In genomic region chr5:177473461-177473991, GRCh38 we compare ENCODE assay signal across 8 cellular contexts. TPM values are rescaled to one million over a fixed set of nuclear protein-coding genes. Genes with fewer than 3 reads are reported as not detected.
DNase-seq lines count a peak whose midpoint lies in the region; ATAC-seq and TF ChIP-seq lines count a peak whose summit lies in the region.

Gene DBN1 (minus strand): TSS chr5:177473634. CDS start chr5:177473521, 113 bp downstream.

- H3K4me1 ChIP-seq in duodenal mucosa (ENCODE audit: control insufficient read depth in 1 of 2, insufficient read depth in 2 of 2, low read length in 2 of 2) (peaks cover 15 to 17% of the 10 kb centered on the region in 2 donors), lower lobe of right lung (peaks cover 21% of the 10 kb centered on the region)

- H3K4me3 ChIP-seq in duodenal mucosa (ENCODE audit: low read depth in 1 of 2, low read length in 2 of 2) (peak within 1 kb of the TSS; percentile 56 to 62), lower lobe of right lung (peak within 1 kb of the TSS; percentile 69)

- H3K9me3 ChIP-seq in duodenal mucosa (ENCODE audit: control insufficient read depth in 1 of 2, low read length in 2 of 2) (no peaks in the 10 kb centered on the region), lower lobe of right lung (no peaks in the 10 kb centered on the region)

- H3K36me3 ChIP-seq in duodenal mucosa (ENCODE audit: control insufficient read depth in 1 of 2, insufficient read depth in 2 of 2, low read length in 2 of 2) (no peaks in the 10 kb centered on the region), lower lobe of right lung (no peaks in the 10 kb centered on the region)

- no peak for TF ChIP-seq CTCF in lower lobe of right lung (IDR thresholded peaks at IDR 0.05)

- DNase-seq in GDM1 (lab: John Stamatoyannopoulos, UW), result peak; percentile 33
- DNase-seq in HEK293T (ENCODE audit: extremely low spot score), result peak; percentile 88
- peak; percentile 47 for DNase-seq in RPMI8226
- DNase-seq in lower lobe of right lung, result no peak

- POLR2A ChIA-PET in HEK293T (lab: Yijun Ruan, JAX), result interaction anchor here (0.7 to 2.8 kb wide), 5 partner anchors 18 to 47 kb away, joined by 3 to 13 read pairs (median 5); partner anchors contain the start of genes DDX41 and GRK6

- H3K9ac ChIP-seq in duodenal mucosa (ENCODE audit: low read depth in 1 of 2, low read length in 2 of 2), result peak within 1 kb of the TSS; percentile 32 to 38

- H3K27ac ChIP-seq in duodenal mucosa (ENCODE audit: low read depth, low read length) (no peak within 1 kb of the TSS), lower lobe of right lung (peak within 1 kb of the TSS; percentile 69), temporal lobe (ENCODE audit: low read depth, low read length) (peak within 1 kb of the TSS; percentile 36)

- ATAC-seq in lower lobe of right lung, result peak; percentile 65 to 80
- ATAC-seq in GM18858 (IDR thresholded peaks at IDR 0.05; ENCODE audit: unreplicated experiment), result no peak
- ATAC-seq in HG03521 (IDR thresholded peaks at IDR 0.05; ENCODE audit: unreplicated experiment), result no peak

- intact Hi-C loops in lower lobe of right lung (cut with DNase I), result no loop called here

- H3K27me3 ChIP-seq in duodenal mucosa (ENCODE audit: control insufficient read depth in 1 of 2, insufficient read depth in 2 of 2, low read length in 2 of 2) (no peaks in the 10 kb centered on the region), lower lobe of right lung (ENCODE audit: low read depth) (peaks cover 11% of the 10 kb centered on the region)

- CTCF ChIA-PET in HEK293T (lab: Yijun Ruan, JAX), result interaction anchor here (0.6 kb wide), 1 partner anchor 16 kb away, joined by 3 read pairs; no protein-coding TSS in a partner anchor

TF ChIP-seq in HEK293T, 16 proteins besides CTCF, POLR2A, EP300 and RAD21:
- TF ChIP-seq FOXA1 (IDR thresholded peaks at IDR 0.05) (no peak), BHLHE40 (IDR thresholded peaks at IDR 0.05; ENCODE audit: borderline replicate concordance) (no peak), FOXK2 (IDR thresholded peaks at IDR 0.05) (no peak), CTBP1 (IDR thresholded peaks at IDR 0.05; ENCODE audit: borderline replicate concordance) (no peak), ELF4 (IDR thresholded peaks at IDR 0.05) (no peak), ZNF384 (IDR thresholded peaks at IDR 0.05) (no peak), HDGF (IDR thresholded peaks at IDR 0.05; ENCODE audit: borderline replicate concordance) (no peak), NFRKB (IDR thresholded peaks at IDR 0.05) (no peak)

RNA-seq across cellular contexts. Expression of gene DBN1, which starts in this region (rescaled TPM):
- 23.1 TPM for total RNA-seq in lower lobe of right lung
- total RNA-seq in temporal lobe, result 134 TPM

Comparison
In these comparisons a context has a peak if more than half of its experiments do, and no peak if none do; other contexts are left out.
1. ATAC-seq: peak in lower lobe of right lung (2 of 2); none in GM18858 (single experiment) and HG03521 (single experiment).